22 cellular contexts compared by ENCODE assay signal in the genomic region with DNA sequence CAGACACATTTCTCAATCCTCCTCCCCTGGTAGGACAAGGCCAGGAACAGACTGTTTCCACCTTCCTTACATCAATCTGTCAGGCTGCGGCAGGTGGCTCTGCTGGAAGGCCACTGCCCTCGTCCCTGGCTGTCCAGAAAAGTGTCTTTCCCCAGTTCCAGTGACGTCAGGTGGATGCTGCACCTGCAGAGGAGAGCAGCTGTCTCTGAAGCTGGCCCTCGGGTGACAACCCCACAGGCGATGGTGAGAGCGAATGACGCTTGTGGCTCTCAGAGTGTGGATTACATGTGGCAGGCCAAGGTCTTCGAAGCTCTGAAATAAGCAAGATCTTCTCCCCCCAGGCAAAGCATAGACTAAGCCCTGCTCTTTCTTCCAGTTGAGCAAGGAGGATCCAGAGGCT.
DNase-seq lines count a peak whose midpoint lies in the region; ATAC-seq, FAIRE-seq and TF ChIP-seq lines count a peak whose summit lies in the region.
"Had no signal": no experiment of that assay in that cellular context is flagged by ENCODE, and none has a peak within 500 bp of the region (broad histone marks: within the 10 kb centered on the region; RNA-seq: fewer than 3 reads in every experiment).

No MANE protein-coding gene starts in this region.

- H3K36me3 ChIP-seq in CD8-positive, alpha-beta memory T cell (ENCODE audit: insufficient read depth, low read length), result no peaks in the 10 kb centered on the region

- no peak overlapping the region for H4K91ac ChIP-seq in H9 (ENCODE audit: insufficient read length, low read depth, low read length)

- H3T11ph ChIP-seq in H9 (ENCODE audit: low read length), result no peak overlapping the region

- no peak overlapping the region for H3K4me3 ChIP-seq in CD8-positive, alpha-beta memory T cell (ENCODE audit: low read length)
- H3K4me3 ChIP-seq: PC-9 had no signal

- TF ChIP-seq POLR2A in H54 (IDR thresholded peaks at IDR 0.05; ENCODE audit: low read depth, low read length), result no peak

- no peak for TF ChIP-seq CTCF in H9 (conservative IDR thresholded peaks at IDR 0.05)

- H3K36me3 Mint-ChIP-seq in H9 (ENCODE audit: insufficient read depth in 1 of 3, low read depth in 3 of 3), result no peaks in the 10 kb centered on the region; a peak in 1 of 7 replicates
- H3K36me3 Mint-ChIP-seq in CD8-positive, alpha-beta memory T cell, result no peaks in the 10 kb centered on the region
- H3K36me3 Mint-ChIP-seq: CD4-positive, alpha-beta memory T cell had no signal

- peaks cover 2% of the 10 kb centered on the region in 2 experiments; a peak in 3 of 5 replicates for H3K9me3 Mint-ChIP-seq in H9
- H3K9me3 Mint-ChIP-seq in CD8-positive, alpha-beta memory T cell, result peaks cover 0 to 2% (median 0%) of the 10 kb centered on the region in 5 donors

- no peak overlapping the region for H3K4ac ChIP-seq in H9 (ENCODE audit: low read depth, low read length)

- no peak overlapping the region for H3K4me2 ChIP-seq in H9 (ENCODE audit: insufficient read depth, insufficient read length, low read length)
- H3K4me2 ChIP-seq: PC-9 had no signal

- H3K18ac ChIP-seq in H9 (ENCODE audit: insufficient read length, low read depth, low read length), result no peak overlapping the region

- no peak overlapping the region for H2BK12ac ChIP-seq in H9 (ENCODE audit: insufficient read length, low read depth, low read length)

- no peak overlapping the region for H2BK20ac ChIP-seq in H9 (ENCODE audit: low read depth, low read length, poor library complexity, severe bottlenecking)

- ATAC-seq in HG02885 (IDR thresholded peaks at IDR 0.05; ENCODE audit: poor library complexity, unreplicated experiment), result no peak
- ATAC-seq: Right ventricle myocardium inferior had no signal

- no peak overlapping the region for H2BK5ac ChIP-seq in H9 (ENCODE audit: insufficient read length, low read length)

- peaks cover 11% of the 10 kb centered on the region for H3K23me2 ChIP-seq in H9 (ENCODE audit: insufficient read length, low read depth, low read length, poor library complexity, severe bottlenecking)

- FAIRE-seq in urothelium cell line (lab: Jason Lieb, UNC) (peak; percentile 93), H54 (lab: Jason Lieb, UNC) (no peak)
- FAIRE-seq: GM18507 had no signal

- H2BK120ac ChIP-seq in H9 (ENCODE audit: low read depth, low read length, poor library complexity, severe bottlenecking), result no peak overlapping the region

- no peaks in the 10 kb centered on the region for H4K20me1 ChIP-seq in H9 (ENCODE audit: control insufficient read depth, insufficient read depth, insufficient read length)

- H2AFZ ChIP-seq in H9 (ENCODE audit: low read length), result no peak overlapping the region
- H2AFZ ChIP-seq: PC-9 had no signal

- WGBS in H9 (ENCODE audit: extremely low coverage, insufficient read length, low lambda C conversion rate), result no CpG with 5 or more reads among the region's 8 CpGs

- H3K27ac ChIP-seq in H9 (ENCODE audit: insufficient read length, low read depth, low read length), result no peak overlapping the region
- no peak overlapping the region for H3K27ac ChIP-seq in CD8-positive, alpha-beta memory T cell (ENCODE audit: low read depth, low read length)
- H3K27ac ChIP-seq: PC-9 had no signal

- peaks cover 49% of the 10 kb centered on the region for H3K27me3 Mint-ChIP-seq in H9 (ENCODE audit: low read depth)
- peaks cover 27 to 64% of the 10 kb centered on the region in 2 donors for H3K27me3 Mint-ChIP-seq in CD8-positive, alpha-beta memory T cell

- H4K5ac ChIP-seq in H9 (ENCODE audit: insufficient read length, low read depth, low read length), result no peak overlapping the region

- no peak overlapping the region for H3K4me3 Mint-ChIP-seq in H9
- H3K4me3 Mint-ChIP-seq in CD8-positive, alpha-beta memory T cell, result no peak overlapping the region
- H3K4me3 Mint-ChIP-seq: CD4-positive, alpha-beta memory T cell had no signal

- H3K4me1 Mint-ChIP-seq in H9, result peaks cover 38 to 48% of the 10 kb centered on the region in 2 experiments
- H3K4me1 Mint-ChIP-seq in CD8-positive, alpha-beta memory T cell, result peaks cover 4 to 17% (median 7%) of the 10 kb centered on the region in 3 donors

- H3K4me1 ChIP-seq in H9 (ENCODE audit: insufficient read depth, low read length), result peaks cover 2% of the 10 kb centered on the region
- H3K4me1 ChIP-seq in CD8-positive, alpha-beta memory T cell (ENCODE audit: insufficient read depth, low read length), result no peaks in the 10 kb centered on the region

- H3K79me2 ChIP-seq in H9 (ENCODE audit: insufficient read depth, low read length), result no peaks in the 10 kb centered on the region

- no peak overlapping the region for H3K56ac ChIP-seq in H9 (ENCODE audit: insufficient read length, low read depth, low read length)

- POLR2A ChIA-PET in CD8-positive, alpha-beta memory T cell (lab: Charles Lee), result interaction anchor here (0.6 kb wide), 1 partner anchor 358 kb away, joined by 3 read pairs; no protein-coding TSS in a partner anchor

- no peak overlapping the region for H2BK15ac ChIP-seq in H9 (ENCODE audit: low read depth, low read length)

- no peaks in the 10 kb centered on the region for H3K9me3 ChIP-seq in H9 (ENCODE audit: control insufficient read depth, low read depth, low read length)
- H3K9me3 ChIP-seq in CD8-positive, alpha-beta memory T cell (ENCODE audit: low read length), result no peaks in the 10 kb centered on the region

- H2AK5ac ChIP-seq in H9 (ENCODE audit: insufficient read length, low read length), result no peak overlapping the region

- H3K79me1 ChIP-seq in H9 (ENCODE audit: insufficient read depth, low read depth, low read length, poor library complexity, severe bottlenecking), result no peaks in the 10 kb centered on the region

- no peak overlapping the region for H3K9ac ChIP-seq in H9 (ENCODE audit: extremely low read depth, insufficient read length, low read length)

- no peaks in the 10 kb centered on the region; the same call in 1 of the 2 replicates for H3K27me3 ChIP-seq in H9 (ENCODE audit: insufficient read depth, low read length)
- H3K27me3 ChIP-seq in CD8-positive, alpha-beta memory T cell (ENCODE audit: insufficient read depth, low read length, poor library complexity, severe bottlenecking), result no peaks in the 10 kb centered on the region

- DNase-seq in DMS53 treated with DMSO at 0.1 percent for 48 hours (lab: John Stamatoyannopoulos, UW; ENCODE audit: unreplicated experiment), result peak; percentile 28
- DNase-seq in H9, result peak; percentile 8
- peak; percentile 37 for DNase-seq in SK-N-DZ (ENCODE audit: low spot score)
- no peak for DNase-seq in urothelium cell line (ENCODE audit: low spot score)
- no peak for DNase-seq in H54 (ENCODE audit: insufficient read length, low spot score)
- no peak for DNase-seq in CD8-positive, alpha-beta memory T cell
- DNase-seq: C1 segment of cervical spinal cord; CD4-positive, alpha-beta memory T cell; DMS 273 treated with DMSO at 0.1 percent for 48 hours; DND-41; HCEC 1CT; NCI-H1092 treated with DMSO at 0.1 percent for 48 hours; NCI-H1436; NCI-H1930; NCI-H2107; NCI-H524; NCI-H748 treated with DMSO at 0.1 percent for 48 hours; NK-92 treated with Interleukin-12 subunit alpha and Interleukin-12 subunit beta, amount 100 ng/mL, for 24 hours; PC-9 had no signal

- H4K8ac ChIP-seq in H9 (replicated peaks; ENCODE audit: insufficient read length, low read depth, low read length), result no peak overlapping the region

- no peak overlapping the region for H3K27ac Mint-ChIP-seq in H9
- no peak overlapping the region for H3K27ac Mint-ChIP-seq in CD8-positive, alpha-beta memory T cell

- H3K23ac ChIP-seq in H9 (ENCODE audit: insufficient read length, low read depth, low read length), result no peak overlapping the region

- no peak overlapping the region for H3K14ac ChIP-seq in H9 (ENCODE audit: insufficient read depth, low read length)

- CTCF ChIA-PET in CD8-positive, alpha-beta memory T cell (lab: Charles Lee), result no interaction called here

Comparison
In these comparisons a context has a peak if more than half of its experiments do, and no peak if none do; other contexts are left out.
1. DNase-seq: peak in DMS53 treated with DMSO at 0.1 percent for 48 hours (single experiment), H9 (single experiment) and SK-N-DZ (single experiment); none in urothelium cell line (single experiment), H54 (single experiment) and CD8-positive, alpha-beta memory T cell (0 of 5).